In the genomic region with DNA sequence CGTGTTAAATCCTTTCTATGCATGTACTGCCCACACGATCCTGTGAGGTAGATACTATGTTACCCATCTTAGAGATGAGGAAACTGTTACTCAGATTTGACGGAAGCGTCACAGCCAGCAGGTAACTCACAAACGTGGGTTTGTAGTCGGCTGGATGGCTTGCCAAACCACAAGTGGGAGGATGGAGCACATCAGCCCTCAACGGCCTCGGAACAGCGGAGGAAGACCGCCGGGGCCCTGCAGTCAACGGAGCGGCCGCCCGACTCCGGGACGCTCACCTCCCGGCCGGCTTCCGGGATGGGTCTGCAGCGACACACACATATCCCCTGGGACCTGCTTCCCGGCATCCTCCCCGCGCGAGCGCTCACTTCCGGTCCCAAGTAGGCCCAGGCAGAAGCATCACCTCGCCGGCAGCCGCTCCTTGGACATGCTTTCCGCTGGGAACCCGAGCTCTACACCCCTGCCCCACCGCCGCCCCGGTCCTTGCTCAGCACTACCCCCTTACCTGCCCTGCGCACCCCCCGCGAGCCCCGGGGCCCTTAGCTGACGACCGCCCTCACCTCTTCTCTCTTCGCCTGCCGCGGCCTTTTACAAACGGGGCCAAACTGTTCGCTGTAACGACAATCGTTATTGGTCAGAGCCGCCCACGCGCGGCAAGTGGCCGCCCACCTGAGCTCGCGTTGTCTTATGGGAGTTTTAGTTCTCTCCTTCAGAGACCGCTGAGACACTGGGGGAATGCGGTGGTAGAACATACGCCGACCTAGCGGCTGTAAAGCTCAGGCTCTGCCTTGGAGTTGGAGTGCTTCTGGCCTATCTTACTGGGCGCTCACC, we compare ENCODE assay signal across 8 cellular contexts. TPM values are rescaled to one million over a fixed set of nuclear protein-coding genes. Genes with fewer than 3 reads are reported as not detected.
DNase-seq lines count a peak whose midpoint lies in the region; TF ChIP-seq lines count a peak whose summit lies in the region.

A gene (minus strand): TSS at position 607 of the 831 bp plus-strand sequence. CDS start 9,034 bp downstream, outside the sequence.

- peak within 1 kb of the TSS; percentile 89 for H2AFZ ChIP-seq in neuronal stem cell (ENCODE audit: low read length)

- H3K79me1 ChIP-seq in neuronal stem cell (ENCODE audit: low read depth, low read length): no peaks in the 10 kb centered on the region

- H4K91ac ChIP-seq in neuronal stem cell (ENCODE audit: low read depth, low read length, poor library complexity): no peak within 1 kb of the TSS

- peak within 1 kb of the TSS; percentile 62 for H2BK120ac ChIP-seq in neuronal stem cell (ENCODE audit: low read depth, low read length)

- peak within 1 kb of the TSS; percentile 89 for H3K27ac ChIP-seq in neuronal stem cell (replicated peaks; ENCODE audit: low read length)

- DNase-seq in GM04503 (ENCODE audit: low read depth): peak; percentile 86
- peak; percentile 94 for DNase-seq in HEK293T (ENCODE audit: extremely low spot score)
- DNase-seq in MV-4-11 (lab: John Stamatoyannopoulos, UW): peak; percentile 97
- DNase-seq in SK-MEL-5 (ENCODE audit: low read depth, low spot score): peak; percentile 99
- DNase-seq in activated naive CD4-positive, alpha-beta T cell treated with Interleukin-2 at 50 U/mL for 16 hours: peak; percentile 98
- DNase-seq in foreskin melanocyte: peak; percentile 97
- peak; percentile 87 for DNase-seq in neuronal stem cell (ENCODE audit: low spot score)

- no peaks in the 10 kb centered on the region for H3K36me3 ChIP-seq in neuronal stem cell (replicated peaks in 1 of 2; ENCODE audit: control insufficient read depth in 2 of 2, insufficient read depth in 2 of 2, low read length in 2 of 2)

- H3K4me1 ChIP-seq in neuronal stem cell (ENCODE audit: control insufficient read depth in 2 of 2, insufficient read depth in 1 of 2, low read depth in 1 of 2, low read length in 2 of 2): no peaks in the 10 kb centered on the region

- no peak within 1 kb of the TSS for H3K4ac ChIP-seq in neuronal stem cell (ENCODE audit: low read length)

- no peaks in the 10 kb centered on the region for H3K9me3 ChIP-seq in neuronal stem cell (replicated peaks in 1 of 2; ENCODE audit: control insufficient read depth in 2 of 2, insufficient read depth in 1 of 2, low read depth in 1 of 2, low read length in 2 of 2)

- H3K14ac ChIP-seq in neuronal stem cell (ENCODE audit: low read length): peak within 1 kb of the TSS; percentile 98

- H2AK5ac ChIP-seq in neuronal stem cell (ENCODE audit: low read depth, low read length): no peak within 1 kb of the TSS

- POLR2A ChIA-PET in HEK293T (lab: Yijun Ruan, JAX): interaction anchor here (0.6 to 2.3 kb wide), 32 partner anchors 9 to 297 kb away, joined by 3 to 20 read pairs (median 4); a partner anchor contains a TSS

- H2BK15ac ChIP-seq in neuronal stem cell (ENCODE audit: low read length): peak within 1 kb of the TSS; percentile 43

- H3K27me3 ChIP-seq in neuronal stem cell (ENCODE audit: control insufficient read depth in 3 of 3, insufficient read depth in 3 of 3, low read depth in 1 of 3, low read length in 3 of 3): no peaks in the 10 kb centered on the region

- peak within 1 kb of the TSS; percentile 96 for H3K9ac ChIP-seq in neuronal stem cell (ENCODE audit: low read depth, low read length, poor library complexity)

- H3K18ac ChIP-seq in neuronal stem cell (ENCODE audit: low read length): peak within 1 kb of the TSS; percentile 100

- no peak within 1 kb of the TSS for H2BK5ac ChIP-seq in neuronal stem cell (ENCODE audit: low read length)

- H3K4me2 ChIP-seq in neuronal stem cell (ENCODE audit: insufficient read depth, low read length, poor library complexity, severe bottlenecking): peak within 1 kb of the TSS; percentile 63

- CTCF ChIA-PET in HEK293T (lab: Yijun Ruan, JAX): no interaction called here

- H4K8ac ChIP-seq in neuronal stem cell (ENCODE audit: low read depth, low read length): no peak within 1 kb of the TSS

- in situ Hi-C loops in SK-MEL-5 (cut with HindIII; ENCODE audit: low pct_unique_long_range_greater_than_20kb, low sequenced_read_pairs): no loop called here

- H2BK12ac ChIP-seq in neuronal stem cell (ENCODE audit: low read length): no peak within 1 kb of the TSS

- WGBS in neuronal stem cell (ENCODE audit: extremely low coverage in 2 of 2, insufficient read length in 2 of 2, insufficient replicate concordance in 1 of 2), 2 donors: no CpG with 5 or more reads among the region's 61 CpGs

- peak within 1 kb of the TSS; percentile 82 for H3K23ac ChIP-seq in neuronal stem cell (ENCODE audit: low read depth, low read length, poor library complexity)

- no peak for TF ChIP-seq CTCF in subcutaneous adipose tissue (IDR thresholded peaks at IDR 0.05; ENCODE audit: low read depth)

- peak within 1 kb of the TSS; percentile 66 to 97 for H3K4me3 ChIP-seq in neuronal stem cell (ENCODE audit: low read length in 2 of 2)

TF ChIP-seq in HEK293T, 16 proteins besides CTCF, POLR2A, EP300 and RAD21:
- TF ChIP-seq HDGF (IDR thresholded peaks at IDR 0.05; ENCODE audit: borderline replicate concordance) (no peak; the same call in 1 of the 2 replicates), NFRKB (IDR thresholded peaks at IDR 0.05) (no peak), ELF4 (IDR thresholded peaks at IDR 0.05) (peak; percentile 95), FOXA1 (IDR thresholded peaks at IDR 0.05) (no peak), ZNF384 (IDR thresholded peaks at IDR 0.05) (no peak), CTBP1 (IDR thresholded peaks at IDR 0.05; ENCODE audit: borderline replicate concordance) (peak; percentile 81; the same call in 1 of the 2 replicates), L3MBTL2 (conservative IDR thresholded peaks at IDR 0.05) (peak; percentile 84), SUZ12 (IDR thresholded peaks at IDR 0.05) (no peak), FOXK2 (IDR thresholded peaks at IDR 0.05) (no peak), LEF1 (IDR thresholded peaks at IDR 0.05; ENCODE audit: borderline replicate concordance) (no peak; the same call in 1 of the 2 replicates), SP1 (IDR thresholded peaks at IDR 0.05) (no peak), TARDBP (IDR thresholded peaks at IDR 0.05) (peak; percentile 84; the same call in 1 of the 2 replicates)
- TF ChIP-seq, protein P1, sequence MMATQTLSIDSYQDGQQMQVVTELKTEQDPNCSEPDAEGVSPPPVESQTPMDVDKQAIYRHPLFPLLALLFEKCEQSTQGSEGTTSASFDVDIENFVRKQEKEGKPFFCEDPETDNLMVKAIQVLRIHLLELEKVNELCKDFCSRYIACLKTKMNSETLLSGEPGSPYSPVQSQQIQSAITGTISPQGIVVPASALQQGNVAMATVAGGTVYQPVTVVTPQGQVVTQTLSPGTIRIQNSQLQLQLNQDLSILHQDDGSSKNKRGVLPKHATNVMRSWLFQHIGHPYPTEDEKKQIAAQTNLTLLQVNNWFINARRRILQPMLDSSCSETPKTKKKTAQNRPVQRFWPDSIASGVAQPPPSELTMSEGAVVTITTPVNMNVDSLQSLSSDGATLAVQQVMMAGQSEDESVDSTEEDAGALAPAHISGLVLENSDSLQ (IDR thresholded peaks at IDR 0.05): no peak

RNA-seq across cellular contexts. Expression of the gene that starts here (rescaled TPM):
- total RNA-seq in SK-MEL-5 (2014; rRNA removed; shearing (Covaris generic)): 24.3 and 27.3 TPM in 2 replicates
- 21.6 and 22.1 TPM in 2 replicates for polyA plus RNA-seq in SK-MEL-5 (2015; cell fraction: cytosol; rRNA removed)
- 30.4 and 39.8 TPM in 2 replicates for polyA plus RNA-seq in SK-MEL-5 (2015; cell fraction: nucleus; rRNA removed)
- polyA plus RNA-seq in neuronal stem cell (2013, experiment 1 of 2): 5.4 TPM
- polyA plus RNA-seq in neuronal stem cell (2013, experiment 2 of 2): 5.6 TPM
- total RNA-seq in subcutaneous adipose tissue: 10 to 100 TPM in 3 of 4 donors, 1 to 10 TPM in 1; 8.7 to 17.3 (median 11.7) TPM

Comparison
In these comparisons a context has a peak if more than half of its experiments do, and no peak if none do; other contexts are left out.
1. Peak in every context shown above with its lines: DNase-seq, H3K4me3 ChIP-seq and H3K27ac ChIP-seq.